ENCODE assay signal across 12 cellular contexts in genomic region chr4:112736718-112737135, GRCh38.
A peak's percentile ranks its signal among the peaks of the same experiment; 100 is the strongest.
DNase-seq lines count a peak whose midpoint lies in the region; ATAC-seq and TF ChIP-seq lines count a peak whose summit lies in the region.
"Had no signal": no experiment of that assay in that cellular context is flagged by ENCODE, and none has a peak within 500 bp of the region (broad histone marks: within the 10 kb centered on the region; RNA-seq: fewer than 3 reads in every experiment).

No MANE protein-coding gene starts in this region.

- ATAC-seq in GM18499 (IDR thresholded peaks at IDR 0.05; ENCODE audit: insufficient read depth, unreplicated experiment) (peak; percentile 34), GM19452 (IDR thresholded peaks at IDR 0.05; ENCODE audit: unreplicated experiment) (peak; percentile 37), HG02870 (IDR thresholded peaks at IDR 0.05; ENCODE audit: unreplicated experiment) (peak; percentile 38), WTC11 (no peak)

- H3K36me3 Mint-ChIP-seq in WTC11, result no peaks in the 10 kb centered on the region; the same call in 1 of the 2 replicates
- no peaks in the 10 kb centered on the region for H3K36me3 Mint-ChIP-seq in activated naive CD4-positive, alpha-beta T cell treated with anti-CD3 and anti-CD28 coated beads for 36 hours (ENCODE audit: low read depth)
- H3K36me3 Mint-ChIP-seq: CD8-positive, alpha-beta memory T cell had no signal

- peaks cover 54% of the 10 kb centered on the region for H3K4me1 Mint-ChIP-seq in WTC11
- H3K4me1 Mint-ChIP-seq in activated naive CD4-positive, alpha-beta T cell treated with anti-CD3 and anti-CD28 coated beads for 36 hours (ENCODE audit: low read depth), result peaks cover 14% of the 10 kb centered on the region

- H3K9me3 Mint-ChIP-seq in WTC11, result no peaks in the 10 kb centered on the region
- no peaks in the 10 kb centered on the region for H3K9me3 Mint-ChIP-seq in activated naive CD4-positive, alpha-beta T cell treated with anti-CD3 and anti-CD28 coated beads for 36 hours
- H3K9me3 Mint-ChIP-seq: CD8-positive, alpha-beta memory T cell had no signal

- H3K36me3 ChIP-seq in SJCRH30 (no peaks in the 10 kb centered on the region), left ventricle myocardium inferior (no peaks in the 10 kb centered on the region)

- CTCF ChIA-PET in WTC11 (lab: Charles Lee), result interaction anchor here (2.4 kb wide), 1 partner anchor 28 kb away, joined by 12 read pairs; no protein-coding TSS in a partner anchor
- CTCF ChIA-PET in activated naive CD4-positive, alpha-beta T cell treated with anti-CD3 and anti-CD28 coated beads for 36 hours (lab: Charles Lee), result no interaction called here

- no peaks in the 10 kb centered on the region; the same call in 1 of the 2 replicates for H3K9me3 ChIP-seq in SJCRH30 (replicated peaks)
- H3K9me3 ChIP-seq in left ventricle myocardium inferior (replicated peaks), result no peaks in the 10 kb centered on the region

- H3K27ac ChIP-seq in SJCRH30 (no peak overlapping the region), left ventricle myocardium inferior (replicated peaks) (no peak overlapping the region)
- H3K27ac ChIP-seq: SK-N-MC had no signal

- intact Hi-C loops in left ventricle myocardium inferior (cut with micrococcal nuclease), result no loop called here
- intact Hi-C loops in activated naive CD4-positive, alpha-beta T cell treated with anti-CD3 and anti-CD28 coated beads for 36 hours (cut with micrococcal nuclease), result loop anchor here (5.0 to 10.0 kb wide), 2 partner anchors 449 to 1088 kb away; partner anchors contain the start of gene TIFA

- H3K4me3 ChIP-seq in SJCRH30 (no peak overlapping the region), left ventricle myocardium inferior (no peak overlapping the region)
- H3K4me3 ChIP-seq: SK-N-MC had no signal

- DNase-seq in WTC11 (ENCODE audit: low spot score) (no peak), SJCRH30 (no peak), left ventricle myocardium inferior (no peak), COLO829 (ENCODE audit: low spot score) (no peak)
- DNase-seq in activated naive CD4-positive, alpha-beta T cell treated with anti-CD3 and anti-CD28 coated beads for 36 hours, result no peak
- DNase-seq: activated CD4-positive, alpha-beta T cell treated with anti-CD3 and anti-CD28 coated beads for 48 hours; CD8-positive, alpha-beta memory T cell; NCI-H526 had no signal

- POLR2A ChIA-PET in WTC11 (lab: Charles Lee), result no interaction called here

- H3K27me3 ChIP-seq in SJCRH30, result no peaks in the 10 kb centered on the region
- no peaks in the 10 kb centered on the region for H3K27me3 ChIP-seq in left ventricle myocardium inferior (ENCODE audit: low read depth)

- no peak for TF ChIP-seq CTCF in WTC11 (IDR thresholded peaks at IDR 0.05)
- TF ChIP-seq CTCF in left ventricle myocardium inferior (IDR thresholded peaks at IDR 0.05; ENCODE audit: borderline replicate concordance), result no peak

- no peaks in the 10 kb centered on the region for H3K27me3 Mint-ChIP-seq in WTC11 (ENCODE audit: low read depth)
- H3K27me3 Mint-ChIP-seq in activated naive CD4-positive, alpha-beta T cell treated with anti-CD3 and anti-CD28 coated beads for 36 hours (ENCODE audit: low read depth), result no peaks in the 10 kb centered on the region
- H3K27me3 Mint-ChIP-seq: CD8-positive, alpha-beta memory T cell had no signal

- H3K27ac Mint-ChIP-seq in WTC11, result peak overlapping the region; percentile 57; the same call in 1 of the 2 replicates
- H3K27ac Mint-ChIP-seq in activated naive CD4-positive, alpha-beta T cell treated with anti-CD3 and anti-CD28 coated beads for 36 hours, result no peak overlapping the region

- peaks cover 10% of the 10 kb centered on the region for H3K4me1 ChIP-seq in SJCRH30
- no peaks in the 10 kb centered on the region for H3K4me1 ChIP-seq in left ventricle myocardium inferior

- H3K4me3 Mint-ChIP-seq in WTC11, result no peak overlapping the region
- no peak overlapping the region for H3K4me3 Mint-ChIP-seq in activated naive CD4-positive, alpha-beta T cell treated with anti-CD3 and anti-CD28 coated beads for 36 hours
- H3K4me3 Mint-ChIP-seq: CD8-positive, alpha-beta memory T cell had no signal

TF ChIP-seq in WTC11, 78 proteins besides CTCF, POLR2A, EP300 and RAD21:
- no peak for TF ChIP-seq E2F1 (CRISPR knock-in tag; IDR thresholded peaks at IDR 0.05)
- no peak for TF ChIP-seq ZNF425 (CRISPR knock-in tag; conservative IDR thresholded peaks at IDR 0.05)
- no peak for TF ChIP-seq CDX4 (CRISPR knock-in tag; IDR thresholded peaks at IDR 0.05; ENCODE audit: borderline replicate concordance)
- TF ChIP-seq MLX (CRISPR knock-in tag; IDR thresholded peaks at IDR 0.05), result no peak
- no peak for TF ChIP-seq ZNF121 (CRISPR knock-in tag; IDR thresholded peaks at IDR 0.05)
- TF ChIP-seq GRHL2 (CRISPR knock-in tag; IDR thresholded peaks at IDR 0.05; ENCODE audit: insufficient replicate concordance, severe bottlenecking), result no peak
- no peak for TF ChIP-seq SP1 (CRISPR knock-in tag; conservative IDR thresholded peaks at IDR 0.05)
- no peak for TF ChIP-seq ATF3 (CRISPR knock-in tag; conservative IDR thresholded peaks at IDR 0.05)
- TF ChIP-seq ATF6 (CRISPR knock-in tag; IDR thresholded peaks at IDR 0.05), result no peak
